17 cellular contexts compared by ENCODE assay signal in the genomic region with DNA sequence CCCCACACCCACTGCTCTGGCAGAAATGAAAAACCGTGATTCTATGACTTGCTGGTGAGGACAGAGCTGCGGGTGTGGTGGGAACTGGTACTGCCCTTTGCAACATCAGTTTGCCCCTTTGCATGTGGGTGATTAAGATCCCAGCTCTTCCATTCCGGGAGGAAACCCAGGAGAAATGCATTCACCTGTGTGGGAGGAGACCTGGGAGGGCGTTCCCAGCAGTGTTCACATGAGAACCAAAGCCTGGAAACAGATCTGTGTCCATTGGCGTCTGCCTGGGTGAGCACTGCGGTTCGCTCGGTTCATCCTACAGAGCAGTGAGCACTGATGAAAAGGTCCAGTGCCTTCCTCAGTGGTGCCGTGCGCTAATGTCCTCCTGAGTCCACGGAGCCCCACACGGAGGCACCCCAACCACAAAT.
DNase-seq lines count a peak whose midpoint lies in the region; ATAC-seq and TF ChIP-seq lines count a peak whose summit lies in the region.
"Had no signal": no experiment of that assay in that cellular context is flagged by ENCODE, and none has a peak within 500 bp of the region (broad histone marks: within the 10 kb centered on the region; RNA-seq: fewer than 3 reads in every experiment).

No MANE protein-coding gene starts in this region.

- H3K27me3 ChIP-seq in H9 (ENCODE audit: insufficient read depth, low read length) (no peaks in the 10 kb centered on the region), neuronal stem cell (ENCODE audit: control insufficient read depth in 3 of 3, insufficient read depth in 3 of 3, low read depth in 1 of 3, low read length in 3 of 3) (no peaks in the 10 kb centered on the region)
- H3K27me3 ChIP-seq: BE2C had no signal

- H3K9me3 Mint-ChIP-seq in H9 (no peaks in the 10 kb centered on the region), glutamatergic neuron (ENCODE audit: unreplicated experiment) (no peaks in the 10 kb centered on the region)
- H3K9me3 Mint-ChIP-seq: CD4-positive, alpha-beta memory T cell had no signal

- H3K4ac ChIP-seq in H9 (ENCODE audit: low read depth, low read length) (no peak overlapping the region), neuronal stem cell (ENCODE audit: low read length) (no peak overlapping the region)

- no peaks in the 10 kb centered on the region for H3K79me2 ChIP-seq in H9 (ENCODE audit: insufficient read depth, low read length)

- no peak overlapping the region for H3K56ac ChIP-seq in H9 (ENCODE audit: insufficient read length, low read depth, low read length)

- H3K4me1 ChIP-seq in H9 (ENCODE audit: insufficient read depth, low read length) (no peaks in the 10 kb centered on the region), neuronal stem cell (ENCODE audit: control insufficient read depth in 2 of 2, insufficient read depth in 1 of 2, low read depth in 1 of 2, low read length in 2 of 2) (peaks cover 0 to 6% of the 10 kb centered on the region in 2 donors)
- H3K4me1 ChIP-seq: BE2C had no signal

- no peak overlapping the region for H3T11ph ChIP-seq in H9 (ENCODE audit: low read length)

- TF ChIP-seq CTCF in H9 (conservative IDR thresholded peaks at IDR 0.05) (peak; percentile 27; the same call in 1 of the 3 replicates), glutamatergic neuron (IDR thresholded peaks at IDR 0.05; ENCODE audit: partially characterized antibody, unreplicated experiment) (peak; percentile 31)

- H3K27me3 Mint-ChIP-seq in H9 (ENCODE audit: low read depth), result peaks cover 4% of the 10 kb centered on the region
- H3K27me3 Mint-ChIP-seq in glutamatergic neuron (ENCODE audit: unreplicated experiment), result no peaks in the 10 kb centered on the region
- H3K27me3 Mint-ChIP-seq: CD4-positive, alpha-beta memory T cell had no signal

- H4K20me1 ChIP-seq in H9 (ENCODE audit: control insufficient read depth, insufficient read depth, insufficient read length), result peaks cover 3% of the 10 kb centered on the region

- no peak overlapping the region for H4K5ac ChIP-seq in H9 (ENCODE audit: insufficient read length, low read depth, low read length)

- H2BK20ac ChIP-seq in H9 (ENCODE audit: low read depth, low read length, poor library complexity, severe bottlenecking), result no peak overlapping the region

- H2BK15ac ChIP-seq in H9 (ENCODE audit: low read depth, low read length) (no peak overlapping the region), neuronal stem cell (ENCODE audit: low read length) (no peak overlapping the region)

- peaks cover 7 to 8% of the 10 kb centered on the region in 2 experiments; a peak in 3 of 4 replicates for H3K4me1 Mint-ChIP-seq in H9
- H3K4me1 Mint-ChIP-seq in glutamatergic neuron (ENCODE audit: low read depth, unreplicated experiment), result peaks cover 12% of the 10 kb centered on the region
- H3K4me1 Mint-ChIP-seq: CD4-positive, alpha-beta memory T cell had no signal

- H4K91ac ChIP-seq in H9 (ENCODE audit: insufficient read length, low read depth, low read length), result no peak overlapping the region
- no peak overlapping the region for H4K91ac ChIP-seq in neuronal stem cell (ENCODE audit: low read depth, low read length, poor library complexity)

- H3K36me3 Mint-ChIP-seq in H9 (ENCODE audit: insufficient read depth in 1 of 3, low read depth in 3 of 3) (no peaks in the 10 kb centered on the region; a peak in 1 of 7 replicates), glutamatergic neuron (ENCODE audit: unreplicated experiment) (no peaks in the 10 kb centered on the region)
- H3K36me3 Mint-ChIP-seq: CD4-positive, alpha-beta memory T cell had no signal

- H3K4me3 Mint-ChIP-seq in H9, result no peak overlapping the region
- no peak overlapping the region for H3K4me3 Mint-ChIP-seq in glutamatergic neuron (ENCODE audit: unreplicated experiment)
- H3K4me3 Mint-ChIP-seq: CD4-positive, alpha-beta memory T cell; HFFc6 had no signal

- H3K36me3 ChIP-seq in neuronal stem cell (replicated peaks in 1 of 2; ENCODE audit: control insufficient read depth in 2 of 2, insufficient read depth in 2 of 2, low read length in 2 of 2), result no peaks in the 10 kb centered on the region
- H3K36me3 ChIP-seq: BE2C had no signal

- no peaks in the 10 kb centered on the region for H3K23me2 ChIP-seq in H9 (ENCODE audit: insufficient read length, low read depth, low read length, poor library complexity, severe bottlenecking)

- no peaks in the 10 kb centered on the region for H3K79me1 ChIP-seq in H9 (ENCODE audit: insufficient read depth, low read depth, low read length, poor library complexity, severe bottlenecking)
- H3K79me1 ChIP-seq in neuronal stem cell (ENCODE audit: low read depth, low read length), result no peaks in the 10 kb centered on the region

- H3K14ac ChIP-seq in H9 (ENCODE audit: insufficient read depth, low read length), result no peak overlapping the region
- no peak overlapping the region for H3K14ac ChIP-seq in neuronal stem cell (ENCODE audit: low read length)

- H2AFZ ChIP-seq in H9 (ENCODE audit: low read length) (no peak overlapping the region), neuronal stem cell (ENCODE audit: low read length) (no peak overlapping the region)
- H2AFZ ChIP-seq: PC-9 had no signal

- H3K27ac ChIP-seq in H9 (ENCODE audit: insufficient read length, low read depth, low read length), result no peak overlapping the region
- H3K27ac ChIP-seq in neuronal stem cell (replicated peaks; ENCODE audit: low read length), result no peak overlapping the region
- H3K27ac ChIP-seq: PC-9 had no signal

- no peak for DNase-seq in H9
- peak; percentile 37 for DNase-seq in NCI-H526 treated with DMSO at 0.1 percent for 48 hours (lab: John Stamatoyannopoulos, UW)
- DNase-seq in glutamatergic neuron, result no peak
- DNase-seq in neuronal stem cell (ENCODE audit: low spot score), result no peak
- DNase-seq in DMS153 (lab: John Stamatoyannopoulos, UW), result no peak
- no peak for DNase-seq in GM19238 (ENCODE audit: insufficient read length, low spot score)
- DNase-seq: BE2C; CD4-positive, alpha-beta memory T cell; HFFc6; KBM-7; NCI-H1092; NCI-H2107; NCI-H345; NCI-H748 treated with DMSO at 0.1 percent for 48 hours; PC-9; SHP77 had no signal

- H3K9ac ChIP-seq in H9 (ENCODE audit: extremely low read depth, insufficient read length, low read length) (no peak overlapping the region), neuronal stem cell (ENCODE audit: low read depth, low read length, poor library complexity) (no peak overlapping the region)

- H4K8ac ChIP-seq in H9 (replicated peaks; ENCODE audit: insufficient read length, low read depth, low read length) (no peak overlapping the region), neuronal stem cell (ENCODE audit: low read depth, low read length) (no peak overlapping the region)

- no peak for ATAC-seq in GM19452 (IDR thresholded peaks at IDR 0.05; ENCODE audit: unreplicated experiment)

- H3K9me3 ChIP-seq in H9 (ENCODE audit: control insufficient read depth, low read depth, low read length), result no peaks in the 10 kb centered on the region
- H3K9me3 ChIP-seq in neuronal stem cell (replicated peaks in 1 of 2; ENCODE audit: control insufficient read depth in 2 of 2, insufficient read depth in 1 of 2, low read depth in 1 of 2, low read length in 2 of 2), result no peaks in the 10 kb centered on the region
- H3K9me3 ChIP-seq: BE2C had no signal

- H3K18ac ChIP-seq in H9 (ENCODE audit: insufficient read length, low read depth, low read length), result no peak overlapping the region
- peak overlapping the region; percentile 48 for H3K18ac ChIP-seq in neuronal stem cell (ENCODE audit: low read length)

- peak overlapping the region in 1 of 3 experiments; percentile 70; a peak in 1 of 7 replicates for H3K27ac Mint-ChIP-seq in H9
- no peak overlapping the region for H3K27ac Mint-ChIP-seq in glutamatergic neuron (ENCODE audit: unreplicated experiment)
- H3K27ac Mint-ChIP-seq: CD4-positive, alpha-beta memory T cell; HFFc6 had no signal

- no CpG with 5 or more reads among the region's 12 CpGs for WGBS in H9 (ENCODE audit: extremely low coverage, insufficient read length, low lambda C conversion rate)
- WGBS in neuronal stem cell (ENCODE audit: extremely low coverage in 2 of 2, insufficient read length in 2 of 2, insufficient replicate concordance in 1 of 2), 2 donors, result no CpG with 5 or more reads among the region's 12 CpGs

- H2AK5ac ChIP-seq in H9 (ENCODE audit: insufficient read length, low read length) (no peak overlapping the region), neuronal stem cell (ENCODE audit: low read depth, low read length) (no peak overlapping the region)

- no peak overlapping the region for H3K4me3 ChIP-seq in neuronal stem cell (ENCODE audit: low read length in 2 of 2)
- H3K4me3 ChIP-seq: PC-9 had no signal

- H3K4me2 ChIP-seq in H9 (ENCODE audit: insufficient read depth, insufficient read length, low read length) (no peak overlapping the region), neuronal stem cell (ENCODE audit: insufficient read depth, low read length, poor library complexity, severe bottlenecking) (no peak overlapping the region)
- H3K4me2 ChIP-seq: PC-9 had no signal

- H2BK12ac ChIP-seq in H9 (ENCODE audit: insufficient read length, low read depth, low read length) (no peak overlapping the region), neuronal stem cell (ENCODE audit: low read length) (no peak overlapping the region)

- H2BK120ac ChIP-seq in H9 (ENCODE audit: low read depth, low read length, poor library complexity, severe bottlenecking) (no peak overlapping the region), neuronal stem cell (ENCODE audit: low read depth, low read length) (no peak overlapping the region)

- H2BK5ac ChIP-seq in H9 (ENCODE audit: insufficient read length, low read length), result no peak overlapping the region
- H2BK5ac ChIP-seq in neuronal stem cell (ENCODE audit: low read length), result no peak overlapping the region

- H3K23ac ChIP-seq in H9 (ENCODE audit: insufficient read length, low read depth, low read length), result no peak overlapping the region
- no peak overlapping the region for H3K23ac ChIP-seq in neuronal stem cell (ENCODE audit: low read depth, low read length, poor library complexity)
